9 cellular contexts compared by ENCODE assay signal in the genomic region with DNA sequence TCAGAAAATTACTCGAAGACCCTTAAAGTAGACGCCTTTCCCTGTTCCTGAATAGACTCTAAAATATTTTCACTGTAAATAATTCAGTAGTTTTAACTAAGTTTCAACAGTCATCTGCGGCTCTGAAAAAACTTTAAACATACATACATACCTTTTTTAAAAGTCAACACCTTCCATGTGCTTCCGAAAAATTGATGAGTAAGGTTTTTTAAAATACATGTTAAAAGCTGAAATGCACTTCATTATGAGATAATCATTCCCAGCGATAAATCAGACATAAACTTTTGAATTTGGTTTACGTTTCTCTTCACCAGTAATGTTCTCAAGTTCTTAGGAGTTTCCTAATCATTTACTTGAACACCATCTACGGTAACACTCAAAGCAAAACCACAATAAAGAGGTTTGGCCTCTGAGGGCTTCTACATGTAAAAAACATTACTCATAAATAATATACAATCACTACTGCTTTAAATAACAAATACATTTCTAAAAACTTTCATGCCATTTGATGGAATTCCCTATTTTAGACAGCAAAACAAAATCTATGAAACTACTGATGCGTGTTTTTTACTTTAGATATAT. TPM values are rescaled to one million over a fixed set of nuclear protein-coding genes. Genes with fewer than 3 reads are reported as not detected.
DNase-seq lines count a peak whose midpoint lies in the region; ATAC-seq and TF ChIP-seq lines count a peak whose summit lies in the region.
"Had no signal": no experiment of that assay in that cellular context is flagged by ENCODE, and none has a peak within 500 bp of the region (broad histone marks: within the 10 kb centered on the region; RNA-seq: fewer than 3 reads in every experiment).

No MANE protein-coding gene starts in this region.

- H3K9me3 Mint-ChIP-seq in activated naive CD8-positive, alpha-beta T cell treated with anti-CD3 and anti-CD28 coated beads for 36 hours, result peaks cover 3% of the 10 kb centered on the region
- H3K9me3 Mint-ChIP-seq in memory B cell, result peaks cover 1% of the 10 kb centered on the region

- no peak for DNase-seq in activated naive CD8-positive, alpha-beta T cell treated with anti-CD3 and anti-CD28 coated beads for 36 hours
- no peak for DNase-seq in memory B cell (ENCODE audit: low spot score in 2 of 2)
- no peak for DNase-seq in stimulated activated CD4-positive, alpha-beta T cell treated with anti-CD3 and anti-CD28 coated beads, Interleukin-4, amount 100 ng/mL, for 4 hours
- no peak for DNase-seq in prostate gland (ENCODE audit: low spot score)
- DNase-seq: substantia nigra had no signal

- peak; percentile 28 for ATAC-seq in HG02610 (IDR thresholded peaks at IDR 0.05; ENCODE audit: unreplicated experiment)
- ATAC-seq in memory B cell (ENCODE audit: low read depth), result no peak
- ATAC-seq in HG02970 (IDR thresholded peaks at IDR 0.05; ENCODE audit: low FRiP score, unreplicated experiment), result no peak
- ATAC-seq in GM19397 (IDR thresholded peaks at IDR 0.05; ENCODE audit: unreplicated experiment), result no peak

- TF ChIP-seq POLR2A in prostate gland (IDR thresholded peaks at IDR 0.05), result no peak

- TF ChIP-seq CTCF in prostate gland (IDR thresholded peaks at IDR 0.05), result no peak

- H3K9me3 ChIP-seq in BLaER1 treated with 17β-estradiol and CSF1 and Interleukin-3, amounts not matched to agents 10 nM and 100 nM (replicated peaks in 1 of 11), result peaks cover 0 to 4% (median 0%) of the 10 kb centered on the region in 11 experiments; a peak in 1 of 22 replicates
- no peaks in the 10 kb centered on the region for H3K9me3 ChIP-seq in prostate gland

- peak overlapping the region; percentile 30 for H3K27ac Mint-ChIP-seq in activated naive CD8-positive, alpha-beta T cell treated with anti-CD3 and anti-CD28 coated beads for 36 hours
- H3K27ac Mint-ChIP-seq in memory B cell, result peak overlapping the region; percentile 9

- WGBS in prostate gland, result 64% methylated on average over 8 of the region's 8 CpGs

- peaks cover 67 to 71% (median 69%) of the 10 kb centered on the region in 11 experiments for H4K20me1 ChIP-seq in BLaER1 treated with 17β-estradiol and CSF1 and Interleukin-3, amounts not matched to agents 10 nM and 100 nM

- peak overlapping the region in 4 of 11 experiments; percentile 40 to 91 (median 66); a peak in 6 of 22 replicates for H3K9ac ChIP-seq in BLaER1 treated with 17β-estradiol and CSF1 and Interleukin-3, amounts not matched to agents 10 nM and 100 nM

- H3K27me3 ChIP-seq in BLaER1 treated with 17β-estradiol and CSF1 and Interleukin-3, amounts not matched to agents 10 nM and 100 nM, result no peaks in the 10 kb centered on the region
- H3K27me3 ChIP-seq in prostate gland (replicated peaks; ENCODE audit: insufficient read depth), result no peaks in the 10 kb centered on the region

- no peak overlapping the region for H3K27ac ChIP-seq in BLaER1 treated with 17β-estradiol and CSF1 and Interleukin-3, amounts not matched to agents 10 nM and 100 nM
- no peak overlapping the region for H3K27ac ChIP-seq in prostate gland

- peak overlapping the region; percentile 65 to 94 (median 82); a peak in 21 of 22 replicates for H3K4me2 ChIP-seq in BLaER1 treated with 17β-estradiol and CSF1 and Interleukin-3, amounts not matched to agents 10 nM and 100 nM

- H3K4me3 ChIP-seq in BLaER1 treated with 17β-estradiol and CSF1 and Interleukin-3, amounts not matched to agents 10 nM and 100 nM, result peak overlapping the region in 9 of 10 experiments; percentile 69 to 95 (median 86); a peak in 14 of 20 replicates
- peak overlapping the region in 1 of 2 donors; percentile 82 for H3K4me3 ChIP-seq in prostate gland

- H3K4me1 Mint-ChIP-seq in activated naive CD8-positive, alpha-beta T cell treated with anti-CD3 and anti-CD28 coated beads for 36 hours, result peaks cover 60% of the 10 kb centered on the region
- H3K4me1 Mint-ChIP-seq in memory B cell, result peaks cover 46% of the 10 kb centered on the region

- H3K4me1 ChIP-seq in BLaER1 treated with 17β-estradiol and CSF1 and Interleukin-3, amounts not matched to agents 10 nM and 100 nM, result peaks cover 42 to 65% (median 57%) of the 10 kb centered on the region in 10 experiments
- H3K4me1 ChIP-seq in prostate gland (replicated peaks), result peaks cover 8% of the 10 kb centered on the region

- peak overlapping the region; percentile 98 for H3K4me3 Mint-ChIP-seq in activated naive CD8-positive, alpha-beta T cell treated with anti-CD3 and anti-CD28 coated beads for 36 hours
- H3K4me3 Mint-ChIP-seq in memory B cell, result no peak overlapping the region

- H3K36me3 ChIP-seq in BLaER1 treated with 17β-estradiol and CSF1 and Interleukin-3, amounts not matched to agents 10 nM and 100 nM, result peaks cover 8 to 39% (median 24%) of the 10 kb centered on the region in 11 experiments; a peak in 19 of 22 replicates
- H3K36me3 ChIP-seq in prostate gland, result no peaks in the 10 kb centered on the region

- H3K36me3 Mint-ChIP-seq in activated naive CD8-positive, alpha-beta T cell treated with anti-CD3 and anti-CD28 coated beads for 36 hours, result peaks cover 44% of the 10 kb centered on the region
- peaks cover 7% of the 10 kb centered on the region for H3K36me3 Mint-ChIP-seq in memory B cell

- intact Hi-C loops in prostate gland (cut with DNase I), result loop anchor here (5.0 to 10.0 kb wide), 7 partner anchors 100 to 490 kb away; no protein-coding TSS in a partner anchor

- H3K27me3 Mint-ChIP-seq in activated naive CD8-positive, alpha-beta T cell treated with anti-CD3 and anti-CD28 coated beads for 36 hours, result no peaks in the 10 kb centered on the region
- peaks cover 5% of the 10 kb centered on the region for H3K27me3 Mint-ChIP-seq in memory B cell

RNA-seq across cellular contexts. Expression of gene RYBP, which starts 1.7 kb away (rescaled TPM):
- total RNA-seq in activated naive CD8-positive, alpha-beta T cell treated with anti-CD3 and anti-CD28 coated beads for 36 hours, result 10 to 100 TPM; 16.3 to 16.4 TPM
- total RNA-seq in prostate gland, result 10 to 100 TPM; 14.6 to 18.2 TPM
